ENCODE assay signal across 9 cellular contexts in genomic region chr6:136723780-136724179, GRCh38.
DNase-seq lines count a peak whose midpoint lies in the region; ATAC-seq and TF ChIP-seq lines count a peak whose summit lies in the region.
"Had no signal": no experiment of that assay in that cellular context is flagged by ENCODE, and none has a peak within 500 bp of the region (broad histone marks: within the 10 kb centered on the region; RNA-seq: fewer than 3 reads in every experiment).

No MANE protein-coding gene starts in this region.

- H3K27ac ChIP-seq in mammary epithelial cell (ENCODE audit: insufficient read depth, low read depth, low read length), result no peak overlapping the region
- H3K27ac ChIP-seq: cardiac muscle cell had no signal

- WGBS in mammary epithelial cell (ENCODE audit: low coverage, missing lambda C conversion rate), result 50% methylated on average over 1 of the region's 1 CpG

- intact Hi-C loops in mammary epithelial cell (cut with micrococcal nuclease), result no loop called here

- H3K9me3 ChIP-seq in skeletal muscle satellite cell (replicated peaks; ENCODE audit: low read length) (no peaks in the 10 kb centered on the region), mammary epithelial cell (replicated peaks; ENCODE audit: insufficient read depth, low read length) (no peaks in the 10 kb centered on the region)

- no peak for TF ChIP-seq CTCF in mammary epithelial cell (conservative IDR thresholded peaks at IDR 0.05 in 1 of 2, IDR thresholded peaks at IDR 0.05 in 1 of 2; ENCODE audit: extremely low read depth in 1 of 2, insufficient read depth in 1 of 2, low read depth in 1 of 2, low read length in 2 of 2)

- no peak overlapping the region for H3K9ac ChIP-seq in skeletal muscle satellite cell (ENCODE audit: low read depth, low read length)
- no peak overlapping the region for H3K9ac ChIP-seq in mammary epithelial cell (ENCODE audit: insufficient read depth, low read length)

- BruUV-seq in mammary epithelial cell (replicated peaks; lab: Mats Ljungman, UMichigan), result no TSS peak

- dilution Hi-C loops in mammary epithelial cell (cut with HindIII; ENCODE audit: low sequenced_read_pairs), result no loop called here

- H3K4me2 ChIP-seq in skeletal muscle satellite cell (ENCODE audit: low read length) (peak overlapping the region; percentile 19), mammary epithelial cell (ENCODE audit: insufficient read depth, low read depth, low read length) (no peak overlapping the region)

- no peaks in the 10 kb centered on the region for H3K79me2 ChIP-seq in mammary epithelial cell (ENCODE audit: insufficient read depth, low read length)

- H3K4me1 ChIP-seq in skeletal muscle satellite cell (ENCODE audit: control insufficient read depth, insufficient read depth, low read length), result peaks cover 10% of the 10 kb centered on the region
- peaks cover 5% of the 10 kb centered on the region for H3K4me1 ChIP-seq in mammary epithelial cell (ENCODE audit: insufficient read depth, low read length)

- no peaks in the 10 kb centered on the region for H3K27me3 ChIP-seq in skeletal muscle satellite cell (ENCODE audit: control insufficient read depth, insufficient read depth, low read length)
- H3K27me3 ChIP-seq in mammary epithelial cell (ENCODE audit: insufficient read depth, low read length), result no peaks in the 10 kb centered on the region
- H3K27me3 ChIP-seq: cardiac muscle cell had no signal

- no peaks in the 10 kb centered on the region for H4K20me1 ChIP-seq in mammary epithelial cell (ENCODE audit: insufficient read depth, low read length)

- DNase-seq in KBM-7 (peak; percentile 64), activated T-cell treated with anti-CD3 and anti-CD28 coated beads for 4 hours (peak; percentile 49), mesenteric fat pad (ENCODE audit: low spot score) (no peak), mammary epithelial cell (no peak)

- CTCF ChIA-PET in mammary epithelial cell (lab: Charles Lee; ENCODE audit: low non-redundant PET), result no interaction called here

- H3K36me3 ChIP-seq in skeletal muscle satellite cell (ENCODE audit: insufficient read depth, low read length), result peaks cover 8% of the 10 kb centered on the region
- H3K36me3 ChIP-seq in mammary epithelial cell (ENCODE audit: insufficient read depth, low read length), result no peaks in the 10 kb centered on the region
- H3K36me3 ChIP-seq: cardiac muscle cell had no signal

- no peak overlapping the region for H2AFZ ChIP-seq in mammary epithelial cell (ENCODE audit: low read depth, low read length)

- peak; percentile 49 for ATAC-seq in GM18861 (IDR thresholded peaks at IDR 0.05; ENCODE audit: unreplicated experiment)
- ATAC-seq in esophagus mucosa, result no peak
- no peak for ATAC-seq in HG03571 (IDR thresholded peaks at IDR 0.05; ENCODE audit: unreplicated experiment)

- H3K4me3 ChIP-seq in skeletal muscle satellite cell (ENCODE audit: low read length), result no peak overlapping the region
- no peak overlapping the region for H3K4me3 ChIP-seq in mammary epithelial cell (replicated peaks in 1 of 3; ENCODE audit: insufficient read depth in 1 of 3, low read depth in 2 of 3, low read length in 3 of 3)
- H3K4me3 ChIP-seq: cardiac muscle cell had no signal

- in situ Hi-C loops in KBM-7 (cut with MboI; ENCODE audit: low pct_unique_long_range_greater_than_20kb, low sequenced_read_pairs) (no loop called here), mammary epithelial cell (cut with MboI; ENCODE audit: low sequenced_read_pairs in 2 of 2) (no loop called here)

Comparison
In these comparisons a context has a peak if more than half of its experiments do, and no peak if none do; other contexts are left out.
1. DNase-seq: peak in KBM-7 (single experiment) and activated T-cell treated with anti-CD3 and anti-CD28 coated beads for 4 hours (single experiment); none in mesenteric fat pad (single experiment) and mammary epithelial cell (single experiment).